Comparison of ENCODE assay signal across 35 cellular contexts in the genomic region with DNA sequence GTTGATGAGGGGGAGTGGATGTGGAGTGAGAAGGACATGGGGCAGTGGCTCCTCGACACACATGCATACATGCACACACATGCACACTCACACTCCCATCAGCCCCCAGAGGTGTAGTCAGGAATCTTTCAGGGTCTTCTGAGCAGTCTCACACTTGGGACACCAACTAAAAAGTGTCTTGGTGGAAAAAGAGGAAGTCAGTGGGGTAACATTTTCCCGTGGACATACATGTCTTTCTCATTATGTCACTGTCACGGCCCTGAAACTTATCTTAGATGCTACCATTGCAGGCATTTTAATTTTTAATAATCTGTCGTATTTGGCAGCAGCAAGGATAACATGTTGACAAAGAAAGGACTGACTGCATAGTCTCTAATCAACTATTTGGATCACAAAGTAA.
"Had no signal": no experiment of that assay in that cellular context is flagged by ENCODE, and none has a peak within 500 bp of the region (broad histone marks: within the 10 kb centered on the region; RNA-seq: fewer than 3 reads in every experiment).

No MANE protein-coding gene starts in this region.

- ATAC-seq: activated T-cell treated with anti-CD3 and anti-CD28 coated beads, Interleukin-2, amount 50 U/mL, for 4 hours; esophagus mucosa; heart left ventricle; T-helper 17 cell had no signal

- DNase-seq: activated CD4-positive, alpha-beta memory T cell treated with anti-CD3 and anti-CD28 coated beads, Interleukin-2, amount 10 ng/mL, durations not matched to agents 7 days and 5 days; activated CD4-positive, alpha-beta T cell treated with anti-CD3 and anti-CD28 coated beads for 1 hour; activated CD4-positive, alpha-beta T cell treated with anti-CD3 and anti-CD28 coated beads for 4 hours; activated CD4-positive, alpha-beta T cell treated with anti-CD3 and anti-CD28 coated beads, Interleukin-2, amount 10 ng/mL, durations not matched to agents 7 days and 5 days; activated CD4-positive, alpha-beta T cell treated with anti-CD3 and anti-CD28 coated beads, Interleukin-2, amount 50 U/mL, for 4 hours; activated CD8-positive, alpha-beta memory T cell treated with anti-CD3 and anti-CD28 coated beads, Interleukin-2, amount 50 U/mL, for 48 hours; activated effector memory CD4-positive, alpha-beta T cell treated with anti-CD3 and anti-CD28 coated beads, Interleukin-2, amount 50 U/mL, for 16 hours; activated naive CD4-positive, alpha-beta T cell treated with anti-CD3 and anti-CD28 coated beads, Interleukin-2, amount 10 ng/mL, durations not matched to agents 7 days and 5 days; activated T-cell treated with anti-CD3 and anti-CD28 coated beads for 4 hours; activated T-cell treated with anti-CD3 and anti-CD28 coated beads, Interleukin-2, amount 50 U/mL, for 4 hours; amniotic stem cell; anterior cingulate cortex; brain microvascular endothelial cell; dorsolateral prefrontal cortex; effector memory CD4-positive, alpha-beta T cell; endodermal cell; foreskin fibroblast; glutamatergic neuron; heart left ventricle; T-helper 1 cell; T-helper 17 cell; T1000 had no signal

- H3K27me3 Mint-ChIP-seq: activated CD4-positive, alpha-beta memory T cell treated with anti-CD3 and anti-CD28 coated beads, Interleukin-2, amount 10 ng/mL, durations not matched to agents 7 days and 5 days; activated CD4-positive, alpha-beta T cell treated with anti-CD3 and anti-CD28 coated beads, Interleukin-2, amount 10 ng/mL, durations not matched to agents 7 days and 5 days; activated naive CD4-positive, alpha-beta T cell treated with anti-CD3 and anti-CD28 coated beads, Interleukin-2, amount 10 ng/mL, durations not matched to agents 7 days and 5 days; activated naive CD8-positive, alpha-beta T cell; dendritic cell treated with granulocyte-macrophage colony-stimulating factor and Interleukin-4, amounts not matched to agents 40 ng/mL and 50 ng/mL, for 4 days; T-helper 17 cell had no signal

- H3K36me3 Mint-ChIP-seq: activated naive CD8-positive, alpha-beta T cell had no signal

- H3K4me1 ChIP-seq: heart left ventricle had no signal

- H3K9me3 Mint-ChIP-seq: activated CD4-positive, alpha-beta memory T cell treated with anti-CD3 and anti-CD28 coated beads, Interleukin-2, amount 10 ng/mL, durations not matched to agents 7 days and 5 days; activated T-cell treated with anti-CD3 and anti-CD28 coated beads, Interleukin-2, amount 50 U/mL, for 4 hours; activated T-helper 1 cell treated with anti-CD3 and anti-CD28 coated beads, Interleukin-12 subunit alpha, Interleukin-12 subunit beta, Interleukin-2, Interleukin-4 antibody, amounts not matched to agents 30 ng/mL and 10 ng/mL and 1 ng/mL, durations not matched to agents 14 hours and 24 hours and 36 hours; central memory CD8-positive, alpha-beta T cell; dendritic cell treated with granulocyte-macrophage colony-stimulating factor and Interleukin-4, amounts not matched to agents 40 ng/mL and 50 ng/mL, for 4 days; T-helper 2 cell treated with Interferon-gamma antibody and Interleukin-4, amounts not matched to agents 5 μg/mL and 100 μg/mL, for 36 hours had no signal

- FAIRE-seq: astrocyte, bronchial epithelial cell, frontal cortex had no signal

- H3K27me3 ChIP-seq: brain microvascular endothelial cell, dorsolateral prefrontal cortex, heart left ventricle had no signal

- H3K36me3 ChIP-seq: brain microvascular endothelial cell, heart left ventricle had no signal

- H3K4me3 ChIP-seq: coronary artery, dorsolateral prefrontal cortex, heart left ventricle had no signal

- H3K4me3 Mint-ChIP-seq: activated CD4-positive, alpha-beta memory T cell treated with anti-CD3 and anti-CD28 coated beads, Interleukin-2, amount 10 ng/mL, durations not matched to agents 7 days and 5 days; activated CD4-positive, alpha-beta T cell treated with anti-CD3 and anti-CD28 coated beads, Interleukin-2, amount 10 ng/mL, durations not matched to agents 7 days and 5 days; activated naive CD4-positive, alpha-beta T cell treated with anti-CD3 and anti-CD28 coated beads, Interleukin-2, amount 10 ng/mL, durations not matched to agents 7 days and 5 days; activated naive CD8-positive, alpha-beta T cell; activated T-cell treated with anti-CD3 and anti-CD28 coated beads, Interleukin-2, amount 50 U/mL, for 4 hours; activated T-helper 1 cell treated with anti-CD3 and anti-CD28 coated beads, Interleukin-12 subunit alpha, Interleukin-12 subunit beta, Interleukin-2, Interleukin-4 antibody, amounts not matched to agents 30 ng/mL and 10 ng/mL and 1 ng/mL, durations not matched to agents 14 hours and 24 hours and 36 hours; central memory CD8-positive, alpha-beta T cell; dendritic cell treated with granulocyte-macrophage colony-stimulating factor and Interleukin-4, amounts not matched to agents 40 ng/mL and 50 ng/mL, for 4 days; endodermal cell; T-helper 17 cell; T-helper 2 cell treated with Interferon-gamma antibody and Interleukin-4, amounts not matched to agents 5 μg/mL and 100 μg/mL, for 36 hours; WTC11 had no signal

- H3K27ac Mint-ChIP-seq: activated CD4-positive, alpha-beta memory T cell treated with anti-CD3 and anti-CD28 coated beads, Interleukin-2, amount 10 ng/mL, durations not matched to agents 7 days and 5 days; activated CD4-positive, alpha-beta T cell treated with anti-CD3 and anti-CD28 coated beads, Interleukin-2, amount 10 ng/mL, durations not matched to agents 7 days and 5 days; activated naive CD4-positive, alpha-beta T cell treated with anti-CD3 and anti-CD28 coated beads, Interleukin-2, amount 10 ng/mL, durations not matched to agents 7 days and 5 days; activated naive CD8-positive, alpha-beta T cell; activated T-helper 1 cell treated with anti-CD3 and anti-CD28 coated beads, Interleukin-12 subunit alpha, Interleukin-12 subunit beta, Interleukin-2, Interleukin-4 antibody, amounts not matched to agents 30 ng/mL and 10 ng/mL and 1 ng/mL, durations not matched to agents 14 hours and 24 hours and 36 hours; activated T-helper 2 cell treated with anti-CD3 and anti-CD28 coated beads, Interferon-gamma antibody, Interleukin-2, Interleukin-4, amounts not matched to agents 10 μg/mL and 5 μg/mL and 100 μg/mL, durations not matched to agents 14 hours and 24 hours and 36 hours; dendritic cell treated with granulocyte-macrophage colony-stimulating factor and Interleukin-4, amounts not matched to agents 40 ng/mL and 50 ng/mL, for 4 days; endodermal cell; T-helper 17 cell; T-helper 2 cell treated with Interferon-gamma antibody and Interleukin-4, amounts not matched to agents 5 μg/mL and 100 μg/mL, for 36 hours; WTC11 had no signal

- H3K27ac ChIP-seq: brain microvascular endothelial cell, coronary artery, dorsolateral prefrontal cortex, heart left ventricle, VCaP had no signal

- H3K9me3 ChIP-seq: heart left ventricle had no signal
